ENCODE assay signal across 2 cellular contexts in genomic region chr11:108340958-108341357, GRCh38.
TF ChIP-seq lines count a peak whose summit lies in the region.

No MANE protein-coding gene starts in this region.

TF ChIP-seq in HCT116, 20 proteins besides CTCF, POLR2A, EP300 and RAD21 (continued from another document):
- TF ChIP-seq CBX3 (IDR thresholded peaks at IDR 0.05; ENCODE audit: low read depth) (peak; percentile 81), CEBPB (IDR thresholded peaks at IDR 0.05; ENCODE audit: low read depth) (peak; percentile 97), ATF3 (IDR thresholded peaks at IDR 0.05) (peak; percentile 63), POLR2AphosphoS5 (IDR thresholded peaks at IDR 0.05; ENCODE audit: low read depth, low read length) (0 out of 2 replicates have a peak, but pooled peaks have one; percentile 22), SP1 (IDR thresholded peaks at IDR 0.05; ENCODE audit: low read depth) (peak; percentile 58), JUND (IDR thresholded peaks at IDR 0.05) (peak; percentile 85), EGR1 (IDR thresholded peaks at IDR 0.05; ENCODE audit: low read depth) (no peak), REST (IDR thresholded peaks at IDR 0.05; ENCODE audit: low read depth) (no peak), EZH2 (IDR thresholded peaks at IDR 0.05) (no peak), SIN3A (IDR thresholded peaks at IDR 0.05; ENCODE audit: low read depth) (no peak), ZNF274 (IDR thresholded peaks at IDR 0.05; ENCODE audit: low read depth, low read length) (no peak), FOSL1 (IDR thresholded peaks at IDR 0.05; ENCODE audit: low read depth) (peak; percentile 86), MAX (IDR thresholded peaks at IDR 0.05) (peak; percentile 63), EZH2phosphoT487 (IDR thresholded peaks at IDR 0.05; ENCODE audit: borderline replicate concordance) (no peak), YY1 (IDR thresholded peaks at IDR 0.05; ENCODE audit: extremely low read depth, insufficient replicate concordance, low read depth, low read length) (peak; percentile 30), SRF (IDR thresholded peaks at IDR 0.05; ENCODE audit: low read depth) (peak; percentile 30; the same call in 1 of the 2 replicates)

TF ChIP-seq in WTC11, 78 proteins besides CTCF, POLR2A, EP300 and RAD21 (continued from another document):
- no peak for TF ChIP-seq ZNF512 (CRISPR knock-in tag; IDR thresholded peaks at IDR 0.05; ENCODE audit: borderline replicate concordance)
- TF ChIP-seq ATF3 (CRISPR knock-in tag; conservative IDR thresholded peaks at IDR 0.05) = no peak
- TF ChIP-seq EMX1 (CRISPR knock-in tag; IDR thresholded peaks at IDR 0.05) = no peak
- TF ChIP-seq ARID4B (CRISPR knock-in tag; IDR thresholded peaks at IDR 0.05; ENCODE audit: borderline replicate concordance) = no peak
- no peak for TF ChIP-seq FOXP1 (CRISPR knock-in tag; IDR thresholded peaks at IDR 0.05; ENCODE audit: borderline replicate concordance)
- no peak for TF ChIP-seq GRHL2 (CRISPR knock-in tag; IDR thresholded peaks at IDR 0.05; ENCODE audit: insufficient replicate concordance, severe bottlenecking)
